In the genomic region with DNA sequence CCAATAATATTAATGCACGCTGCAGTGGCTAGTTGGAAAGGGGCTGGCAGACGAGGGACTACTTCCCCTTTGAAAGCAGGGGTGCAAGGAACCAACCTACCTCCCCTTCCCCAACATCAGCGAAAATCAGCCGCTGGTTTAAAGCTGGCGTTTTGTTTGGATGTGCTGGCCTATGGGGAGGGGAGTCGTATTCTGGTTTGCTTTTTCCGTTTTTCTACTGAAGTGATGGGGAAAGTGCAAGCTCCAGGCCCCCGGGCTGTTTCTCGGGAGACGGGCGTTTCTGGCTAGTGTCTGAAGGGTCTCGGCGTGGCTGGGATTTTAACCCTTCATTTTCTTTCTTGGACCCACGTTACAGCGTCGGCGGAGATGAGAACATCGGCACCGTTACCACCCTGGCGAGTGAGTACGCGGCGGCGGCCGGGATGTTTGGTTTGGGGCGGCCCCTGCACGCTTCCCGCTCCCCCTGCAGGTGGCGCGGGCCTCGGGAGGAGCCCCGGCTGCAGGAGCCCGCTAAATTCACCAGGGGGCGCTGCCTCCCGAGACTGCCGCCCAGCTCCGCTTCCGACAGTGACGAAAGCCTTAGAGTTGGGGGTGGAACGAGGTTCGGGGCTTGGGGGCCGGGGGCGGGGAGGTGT, we compare ENCODE assay signal across 8 cellular contexts.
DNase-seq lines count a peak whose midpoint lies in the region; ATAC-seq and TF ChIP-seq lines count a peak whose summit lies in the region.

No MANE protein-coding gene starts in this region.

- peak overlapping the region; percentile 70 for H3K27ac ChIP-seq in hepatocyte

- no peaks in the 10 kb centered on the region for H3K79me2 ChIP-seq in hepatocyte

- peak overlapping the region; percentile 96 for H2AFZ ChIP-seq in hepatocyte

- no peaks in the 10 kb centered on the region for H3K9me3 ChIP-seq in hepatocyte (ENCODE audit: low read depth)

- H3K4me3 ChIP-seq in hepatocyte (peak overlapping the region; percentile 72), retinal pigment epithelial cell (ENCODE audit: low read length) (peak overlapping the region; percentile 68)

- TF ChIP-seq CTCF in hepatocyte (IDR thresholded peaks at IDR 0.05; ENCODE audit: poor library complexity) (peak; percentile 100), retinal pigment epithelial cell (conservative IDR thresholded peaks at IDR 0.05; ENCODE audit: low read depth, low read length) (peak; percentile 98)

- peak overlapping the region; percentile 78 for H3K4me2 ChIP-seq in hepatocyte

- ATAC-seq in GM18499 (IDR thresholded peaks at IDR 0.05; ENCODE audit: insufficient read depth, unreplicated experiment) (peak; percentile 50), HG02970 (IDR thresholded peaks at IDR 0.05; ENCODE audit: low FRiP score, unreplicated experiment) (peak; percentile 95)

- DNase-seq in NCI-H1930 (lab: John Stamatoyannopoulos, UW) (peak; percentile 63 to 82), T1000 (lab: John Stamatoyannopoulos, UW) (peak; percentile 80), astrocyte of the hippocampus (ENCODE audit: low read depth, low spot score) (peak; percentile 95), hepatocyte (ENCODE audit: low spot score) (peak; percentile 93), retinal pigment epithelial cell (ENCODE audit: low read depth) (peak; percentile 23), OCI-M2 (lab: John Stamatoyannopoulos, UW; ENCODE audit: unreplicated experiment) (no peak)

- no peaks in the 10 kb centered on the region for H3K27me3 ChIP-seq in hepatocyte

- no peaks in the 10 kb centered on the region for H3K36me3 ChIP-seq in hepatocyte (replicated peaks; ENCODE audit: insufficient read depth, low read depth)

- H3K9me2 ChIP-seq in hepatocyte (replicated peaks; ENCODE audit: insufficient read depth) = no peaks in the 10 kb centered on the region

- peaks cover 4% of the 10 kb centered on the region for H3K4me1 ChIP-seq in hepatocyte (ENCODE audit: insufficient read depth)

- WGBS in hepatocyte (ENCODE audit: low lambda C conversion rate, missing lambda C conversion rate) = 3% methylated on average over 43 of the region's 43 CpGs

- H4K20me1 ChIP-seq in hepatocyte (ENCODE audit: insufficient read depth, poor library complexity, severe bottlenecking) = no peaks in the 10 kb centered on the region
